8 cellular contexts compared by ENCODE assay signal in genomic region chr7:122887198-122887597, GRCh38. TPM values are rescaled to one million over a fixed set of nuclear protein-coding genes. Genes with fewer than 3 reads are reported as not detected.
DNase-seq lines count a peak whose midpoint lies in the region; ATAC-seq and TF ChIP-seq lines count a peak whose summit lies in the region.

No MANE protein-coding gene starts in this region.

- in situ Hi-C loops in ACHN (cut with HindIII; ENCODE audit: low pct_ligation_motif_present, low pct_unique_long_range_greater_than_20kb, low sequenced_read_pairs): no loop called here

- H3K4me1 ChIP-seq in PC-9 (replicated peaks; ENCODE audit: insufficient read depth): peaks cover 19% of the 10 kb centered on the region

- H3K27me3 Mint-ChIP-seq in stimulated activated naive CD8-positive, alpha-beta T cell treated with anti-CD3 and anti-CD28 coated beads, Interleukin-15, amount 100 ng/mL, for 72 hours: peaks cover 62% of the 10 kb centered on the region

- no peaks in the 10 kb centered on the region for H3K79me2 ChIP-seq in PC-9 (ENCODE audit: low read depth)

- peaks cover 6% of the 10 kb centered on the region for H3F3A ChIP-seq in PC-9 (ENCODE audit: insufficient read depth, low read depth)

- no TSS peak for BruUV-seq in PC-9 (replicated peaks; lab: Mats Ljungman, UMichigan)

- H3K27ac ChIP-seq in PC-9 (peak overlapping the region; percentile 51), dorsolateral prefrontal cortex (peak overlapping the region in 51 of 59 donors; percentile 19 to 95 (median 84))

- POLR2A ChIA-PET in PC-9 (lab: Charles Lee; ENCODE audit: unreplicated experiment): interaction anchor here (0.6 to 0.9 kb wide), 5 partner anchors 32 to 914 kb away, joined by 3 to 13 read pairs (median 4); no protein-coding TSS in a partner anchor

- intact Hi-C loops in PC-9 (cut with micrococcal nuclease; ENCODE audit: unreplicated experiment): loop anchor here (2.0 to 10.0 kb wide), 7 partner anchors 52 to 662 kb away; no protein-coding TSS in a partner anchor
- intact Hi-C loops in dorsolateral prefrontal cortex (cut with DNase I): loop anchor here in 1 of 2 donors (5.0 kb wide), 1 partner anchor 265 kb away; no protein-coding TSS in a partner anchor

- H3K4me1 Mint-ChIP-seq in stimulated activated naive CD8-positive, alpha-beta T cell treated with anti-CD3 and anti-CD28 coated beads, Interleukin-15, amount 100 ng/mL, for 72 hours: peaks cover 7% of the 10 kb centered on the region

- no peaks in the 10 kb centered on the region for H3K36me3 ChIP-seq in PC-9 (ENCODE audit: low read depth)

- H3K9me3 ChIP-seq in PC-9 (ENCODE audit: insufficient read depth, low read depth): no peaks in the 10 kb centered on the region

- no peaks in the 10 kb centered on the region for H3K9me3 Mint-ChIP-seq in stimulated activated naive CD8-positive, alpha-beta T cell treated with anti-CD3 and anti-CD28 coated beads, Interleukin-15, amount 100 ng/mL, for 72 hours

- H4K20me1 ChIP-seq in PC-9 (ENCODE audit: insufficient read depth): no peaks in the 10 kb centered on the region

- peak overlapping the region; percentile 98 for H2AFZ ChIP-seq in PC-9

- peak overlapping the region; percentile 57 to 66 for H3K4me3 Mint-ChIP-seq in stimulated activated naive CD8-positive, alpha-beta T cell treated with anti-CD3 and anti-CD28 coated beads, Interleukin-15, amount 100 ng/mL, for 72 hours

- H3K27me3 ChIP-seq in PC-9 (ENCODE audit: insufficient read depth, low read depth): no peaks in the 10 kb centered on the region
- no peaks in the 10 kb centered on the region for H3K27me3 ChIP-seq in dorsolateral prefrontal cortex

- H3K27ac Mint-ChIP-seq in stimulated activated naive CD8-positive, alpha-beta T cell treated with anti-CD3 and anti-CD28 coated beads, Interleukin-15, amount 100 ng/mL, for 72 hours: no peak overlapping the region

- H3K4me2 ChIP-seq in PC-9: peak overlapping the region; percentile 100

- peak; percentile 48 for ATAC-seq in GM21723 (IDR thresholded peaks at IDR 0.05; ENCODE audit: unreplicated experiment)
- no peak for ATAC-seq in stimulated activated naive CD8-positive, alpha-beta T cell treated with anti-CD3 and anti-CD28 coated beads, Interleukin-15, amount 100 ng/mL, for 72 hours
- ATAC-seq in GM18867 (IDR thresholded peaks at IDR 0.05; ENCODE audit: unreplicated experiment): no peak

- TF ChIP-seq CTCF in PC-9 (conservative IDR thresholded peaks at IDR 0.05) (no peak), dorsolateral prefrontal cortex (IDR thresholded peaks at IDR 0.05 in 54 of 56, conservative IDR thresholded peaks at IDR 0.05 in 2 of 56; ENCODE audit: low read depth in 1 of 56, partially characterized antibody in 56 of 56) (peak in 34 of 56 donors; percentile 9 to 45 (median 24))

- DNase-seq in ACHN (peak; percentile 91), PC-9 (peak; percentile 65 to 70), dorsolateral prefrontal cortex (peak; percentile 34 to 81 (median 72)), left kidney (ENCODE audit: low read depth, low spot score) (peak; percentile 90)
- no peak for DNase-seq in stimulated activated naive CD8-positive, alpha-beta T cell treated with anti-CD3 and anti-CD28 coated beads, Interleukin-15, amount 100 ng/mL, for 72 hours
- DNase-seq in activated CD8-positive, alpha-beta memory T cell treated with anti-CD3 and anti-CD28 coated beads for 24 hours: no peak

- peak overlapping the region; percentile 92 for H3K4me3 ChIP-seq in PC-9
- H3K4me3 ChIP-seq in dorsolateral prefrontal cortex: peak overlapping the region; percentile 53 to 94 (median 80)

- no peaks in the 10 kb centered on the region for H3K9me2 ChIP-seq in PC-9 (ENCODE audit: insufficient read depth)

- CTCF ChIA-PET in PC-9 (lab: Charles Lee): interaction anchor here (0.7 kb wide), 1 partner anchor 122 kb away, joined by 8 read pairs; no protein-coding TSS in a partner anchor

RNA-seq across cellular contexts. Expression of gene CADPS2, which starts 0.9 kb away (rescaled TPM):
- total RNA-seq in PC-9 (2021): 9.9 and 11.9 TPM in 2 replicates
- total RNA-seq in dorsolateral prefrontal cortex: 100 to 1,000 TPM in 36 of 120 experiments, 10 to 100 TPM in 84; 30.5 to 144 (median 86.3) TPM

Comparison
In these comparisons a context has a peak if more than half of its experiments do, and no peak if none do; other contexts are left out.
1. DNase-seq: peak in ACHN (single experiment), PC-9 (2 of 2), dorsolateral prefrontal cortex (10 of 10) and left kidney (single experiment); none in stimulated activated naive CD8-positive, alpha-beta T cell treated with anti-CD3 and anti-CD28 coated beads, Interleukin-15, amount 100 ng/mL, for 72 hours (0 of 2) and activated CD8-positive, alpha-beta memory T cell treated with anti-CD3 and anti-CD28 coated beads for 24 hours (single experiment).